Comparison of ENCODE assay signal across 17 cellular contexts in the genomic region with DNA sequence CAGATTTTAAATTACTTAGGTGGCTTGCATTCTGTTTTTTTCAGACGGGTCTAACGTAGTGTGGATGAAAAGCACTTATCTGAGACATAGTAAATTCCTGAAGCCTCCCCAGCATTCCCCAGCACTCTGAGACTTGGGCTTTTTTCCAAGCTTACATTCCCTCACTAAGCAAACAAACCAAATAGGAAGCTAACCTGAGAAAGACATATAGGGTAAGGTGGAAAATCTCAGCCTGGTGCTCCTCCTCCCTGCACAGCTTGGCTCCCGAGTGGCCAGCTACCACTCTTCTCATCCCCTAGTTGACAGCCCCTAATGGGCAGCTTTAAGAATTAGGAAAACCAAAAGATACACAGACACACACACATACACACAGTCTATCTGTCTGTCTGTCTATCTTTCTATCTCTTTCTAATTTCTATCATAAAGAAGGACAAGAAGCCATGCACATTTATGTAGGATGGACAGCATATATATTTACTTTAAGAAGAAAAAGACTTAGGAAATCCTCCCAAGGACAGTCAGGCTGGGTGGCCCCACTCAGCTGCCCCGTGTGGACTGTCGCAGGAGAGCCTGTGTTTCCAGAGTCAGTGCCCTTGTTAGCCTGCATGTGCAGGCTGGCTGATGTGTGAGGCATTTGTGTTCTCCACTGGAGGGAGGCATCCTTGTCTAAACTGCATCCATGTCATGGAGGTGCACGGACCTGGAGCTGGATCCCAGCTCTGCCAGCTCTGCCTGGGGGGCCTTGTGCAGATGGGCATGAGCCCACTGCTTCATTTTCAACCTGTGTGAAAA. TPM values are rescaled to one million over a fixed set of nuclear protein-coding genes. Genes with fewer than 3 reads are reported as not detected.
DNase-seq lines count a peak whose midpoint lies in the region; ATAC-seq, FAIRE-seq and TF ChIP-seq lines count a peak whose summit lies in the region.
"Had no signal": no experiment of that assay in that cellular context is flagged by ENCODE, and none has a peak within 500 bp of the region (broad histone marks: within the 10 kb centered on the region; RNA-seq: fewer than 3 reads in every experiment).

No MANE protein-coding gene starts in this region.

- no peaks in the 10 kb centered on the region for H3K9me2 ChIP-seq in HCT116 (ENCODE audit: insufficient read depth)

- no peak overlapping the region for H2AFZ ChIP-seq in HCT116 (ENCODE audit: low read depth, low read length, poor library complexity, severe bottlenecking)
- no peak overlapping the region for H2AFZ ChIP-seq in GM12878 (ENCODE audit: control insufficient read depth, low read depth, low read length)
- no peak overlapping the region for H2AFZ ChIP-seq in mammary epithelial cell (ENCODE audit: low read depth, low read length)

- H3K4me1 ChIP-seq in HCT116 (ENCODE audit: control insufficient read depth in 1 of 2, insufficient read depth in 2 of 2, low read length in 2 of 2) (no peaks in the 10 kb centered on the region), GM12878 (ENCODE audit: control insufficient read depth, insufficient read depth, low read length) (no peaks in the 10 kb centered on the region), lung (ENCODE audit: control insufficient read depth in 2 of 2, insufficient read depth in 2 of 2, low read length in 2 of 2) (peaks cover 0 to 12% of the 10 kb centered on the region in 2 donors), mammary epithelial cell (ENCODE audit: insufficient read depth, low read length) (no peaks in the 10 kb centered on the region)

- intact Hi-C loops in HCT116 (cut with micrococcal nuclease), result no loop called here
- intact Hi-C loops in GM12878 (cut with micrococcal nuclease; ENCODE audit: unreplicated experiment), result no loop called here
- intact Hi-C loops in mammary epithelial cell (cut with micrococcal nuclease), result no loop called here

- POLR2A ChIA-PET in AG04450 (lab: Yijun Ruan, JAX) (interaction anchor here (0.6 to 1.1 kb wide), 3 partner anchors 12 to 64 kb away, joined by 3 to 4 read pairs (median 3); no protein-coding TSS in a partner anchor), HCT116 (lab: Charles Lee) (no interaction called here), GM12878 (lab: Charles Lee) (interaction anchor here (0.7 kb wide), 1 partner anchor 785 kb away, joined by 3 read pairs; no protein-coding TSS in a partner anchor)

- ATAC-seq in HCT116, result 0 out of 2 replicates have a peak, but pooled peaks have one; percentile 46
- ATAC-seq in GM12878, result no peak
- ATAC-seq in lung (ENCODE audit: insufficient read depth, low FRiP score), result peak; percentile 29

- TF ChIP-seq RAD21 in HCT116 (IDR thresholded peaks at IDR 0.05; ENCODE audit: low read depth) (no peak), GM12878 (IDR thresholded peaks at IDR 0.05; ENCODE audit: insufficient read depth, low read depth, low read length) (no peak)

- SMC1A ChIA-PET in GM12878 (lab: Charles Lee; ENCODE audit: uncharacterized antibody, unreplicated experiment), result no interaction called here

- DNase-seq in AG04450 (ENCODE audit: low read depth, low spot score) (peak; percentile 41), HCT116 (ENCODE audit: low read depth, low spot score) (no peak), GM12878 (ENCODE audit: low read depth, low spot score) (no peak), lung (ENCODE audit: low spot score) (no peak), H4 (ENCODE audit: low spot score) (no peak), GM13977 (ENCODE audit: low spot score) (no peak), mammary epithelial cell (no peak), D341Med (ENCODE audit: low spot score) (no peak)
- DNase-seq: activated CD4-positive, alpha-beta T cell treated with anti-CD3 and anti-CD28 coated beads, Interleukin-2, amount 10 ng/mL, durations not matched to agents 24 days and 14 days; GDM1; naive B cell; NCI-H1930; NCI-H774; stimulated activated CD4-positive, alpha-beta T cell treated with anti-CD3 and anti-CD28 coated beads, Interleukin-2, amount 100 ng/mL, for 24 hours; trophoblast cell had no signal

- no peaks in the 10 kb centered on the region for H3K9me3 ChIP-seq in AG04450 (ENCODE audit: control insufficient read depth, insufficient read depth, low read length)
- no peaks in the 10 kb centered on the region for H3K9me3 ChIP-seq in HCT116 (ENCODE audit: control insufficient read depth in 1 of 2, insufficient read depth in 1 of 2, low read depth in 1 of 2, low read length in 2 of 2)
- no peaks in the 10 kb centered on the region for H3K9me3 ChIP-seq in GM12878 (replicated peaks; ENCODE audit: control insufficient read depth, insufficient read depth, low read length)
- no peaks in the 10 kb centered on the region for H3K9me3 ChIP-seq in lung (ENCODE audit: control insufficient read depth in 2 of 2, insufficient read depth in 1 of 2, low read length in 1 of 2)
- no peaks in the 10 kb centered on the region for H3K9me3 ChIP-seq in mammary epithelial cell (replicated peaks; ENCODE audit: insufficient read depth, low read length)

- peaks cover 13 to 18% of the 10 kb centered on the region in 2 experiments; a peak in 3 of 4 replicates for H3K36me3 ChIP-seq in HCT116 (ENCODE audit: control insufficient read depth in 1 of 2, insufficient read depth in 2 of 2, low read length in 2 of 2)
- H3K36me3 ChIP-seq in GM12878 (ENCODE audit: control insufficient read depth in 2 of 2, insufficient read depth in 2 of 2, low read length in 1 of 2), result peaks cover 3 to 13% of the 10 kb centered on the region in 2 experiments; a peak in 3 of 4 replicates
- peaks cover 0 to 46% of the 10 kb centered on the region in 2 donors for H3K36me3 ChIP-seq in lung (ENCODE audit: control insufficient read depth in 2 of 2, insufficient read depth in 2 of 2, low read length in 2 of 2)
- H3K36me3 ChIP-seq in mammary epithelial cell (ENCODE audit: insufficient read depth, low read length), result no peaks in the 10 kb centered on the region

- no peak for TF ChIP-seq POLR2A in HCT116 (IDR thresholded peaks at IDR 0.05; ENCODE audit: borderline replicate concordance, extremely low read depth, insufficient read depth, insufficient read length)
- no peak for TF ChIP-seq POLR2A in GM12878 (IDR thresholded peaks at IDR 0.05; ENCODE audit: low read depth, low read length)

- H3K27ac ChIP-seq in AG04450 (ENCODE audit: low read depth, low read length) (no peak overlapping the region), HCT116 (ENCODE audit: low read depth, low read length) (no peak overlapping the region), GM12878 (ENCODE audit: control insufficient read depth, insufficient read depth) (no peak overlapping the region), lung (ENCODE audit: low read depth in 1 of 2, low read length in 1 of 2) (no peak overlapping the region), mammary epithelial cell (ENCODE audit: insufficient read depth, low read depth, low read length) (no peak overlapping the region)

- CTCF ChIA-PET in AG04450 (lab: Charles Lee), result interaction anchor here (0.5 to 1.6 kb wide), 5 partner anchors 10 to 288 kb away, joined by 3 read pairs; a partner anchor contains a TSS
- CTCF ChIA-PET in HCT116 (lab: Charles Lee), result no interaction called here
- CTCF ChIA-PET in GM12878 (lab: Yijun Ruan, JAX), result interaction anchor here (1.0 kb wide), 1 partner anchor 9 kb away, joined by 3 read pairs; no protein-coding TSS in a partner anchor
- CTCF ChIA-PET in mammary epithelial cell (lab: Charles Lee; ENCODE audit: low non-redundant PET), result no interaction called here

- FAIRE-seq in GM12878 (lab: Jason Lieb, UNC), result peak; percentile 27
- FAIRE-seq: endometrium, H1 had no signal

- no peak for TF ChIP-seq CTCF in AG04450 (IDR thresholded peaks at IDR 0.05; ENCODE audit: low read depth, low read length)
- no peak for TF ChIP-seq CTCF in HCT116 (IDR thresholded peaks at IDR 0.05 in 2 of 3, conservative IDR thresholded peaks at IDR 0.05 in 1 of 3; ENCODE audit: borderline replicate concordance in 1 of 3, insufficient read depth in 1 of 3, low read depth in 2 of 3, low read length in 2 of 3)
- no peak for TF ChIP-seq CTCF in GM12878 (IDR thresholded peaks at IDR 0.05 in 2 of 3, conservative IDR thresholded peaks at IDR 0.05 in 1 of 3; ENCODE audit: control insufficient read depth in 2 of 3, extremely low read depth in 1 of 3, insufficient read depth in 1 of 3, low read depth in 3 of 3, low read length in 3 of 3)
- no peak for TF ChIP-seq CTCF in lung (IDR thresholded peaks at IDR 0.05; ENCODE audit: control extremely low read depth, extremely low read depth)
- TF ChIP-seq CTCF in GM13977 (IDR thresholded peaks at IDR 0.05; ENCODE audit: extremely low read depth, insufficient read depth, missing control alignments), result no peak
- no peak for TF ChIP-seq CTCF in mammary epithelial cell (conservative IDR thresholded peaks at IDR 0.05 in 1 of 2, IDR thresholded peaks at IDR 0.05 in 1 of 2; ENCODE audit: extremely low read depth in 1 of 2, insufficient read depth in 1 of 2, low read depth in 1 of 2, low read length in 2 of 2)

- BruUV-seq in HCT116 (replicated peaks; lab: Mats Ljungman, UMichigan) (no TSS peak), GM12878 (replicated peaks; lab: Mats Ljungman, UMichigan) (no TSS peak), mammary epithelial cell (replicated peaks; lab: Mats Ljungman, UMichigan) (no TSS peak)

- H3K79me2 ChIP-seq in HCT116 (ENCODE audit: insufficient read depth, low read length) (peaks cover 47% of the 10 kb centered on the region), GM12878 (ENCODE audit: control insufficient read depth, insufficient read depth, low read length) (peaks cover 5% of the 10 kb centered on the region), mammary epithelial cell (ENCODE audit: insufficient read depth, low read length) (no peaks in the 10 kb centered on the region)

- no peak for TF ChIP-seq EP300 in GM12878 (IDR thresholded peaks at IDR 0.05; ENCODE audit: borderline replicate concordance in 1 of 2, control insufficient read depth in 1 of 2, low read depth in 2 of 2, low read length in 2 of 2)

- RAD21 ChIA-PET in HCT116 (lab: Charles Lee; ENCODE audit: low non-redundant PET in 1 of 2, low total read pairs in 2 of 2, uncharacterized antibody in 2 of 2, unreplicated experiment in 2 of 2), result no interaction called here
- RAD21 ChIA-PET in GM12878 (lab: Charles Lee; ENCODE audit: unreplicated experiment), result no interaction called here

- dilution Hi-C loops in mammary epithelial cell (cut with HindIII; ENCODE audit: low sequenced_read_pairs), result no loop called here

- in situ Hi-C loops in GM12878 (cut with MboI), result no loop called here
- in situ Hi-C loops in GM13977 (cut with MboI; ENCODE audit: low pct_unique_long_range_greater_than_20kb, low sequenced_read_pairs, unreplicated experiment), result no loop called here
- in situ Hi-C loops in mammary epithelial cell (cut with MboI; ENCODE audit: low sequenced_read_pairs in 2 of 2), result no loop called here

- WGBS in GM12878 (ENCODE audit: insufficient coverage, insufficient replicate concordance, low lambda C conversion rate, missing lambda C conversion rate), result 80% methylated on average over 6 of the region's 6 CpGs
- WGBS in lung, 2 donors, result 66% methylated on average over 6 of the region's 6 CpGs
- 62% methylated on average over 6 of the region's 6 CpGs for WGBS in mammary epithelial cell (ENCODE audit: low coverage, missing lambda C conversion rate)

- no peak overlapping the region for H3K9ac ChIP-seq in HCT116 (ENCODE audit: low read length)
- H3K9ac ChIP-seq in GM12878 (ENCODE audit: control insufficient read depth, insufficient read depth, low read length), result no peak overlapping the region
- no peak overlapping the region for H3K9ac ChIP-seq in mammary epithelial cell (ENCODE audit: insufficient read depth, low read length)

- H3K4me2 ChIP-seq in HCT116 (ENCODE audit: low read length), result no peak overlapping the region
- no peak overlapping the region for H3K4me2 ChIP-seq in GM12878 (ENCODE audit: control insufficient read depth, insufficient read depth)
- no peak overlapping the region for H3K4me2 ChIP-seq in mammary epithelial cell (ENCODE audit: insufficient read depth, low read depth, low read length)

- H3K27me3 ChIP-seq in AG04450 (ENCODE audit: control insufficient read depth, insufficient read depth, low read length) (no peaks in the 10 kb centered on the region), HCT116 (ENCODE audit: insufficient read depth, low read length) (no peaks in the 10 kb centered on the region), GM12878 (replicated peaks in 1 of 2; ENCODE audit: control insufficient read depth in 2 of 2, insufficient read depth in 2 of 2, low read length in 1 of 2) (no peaks in the 10 kb centered on the region), lung (ENCODE audit: control insufficient read depth, insufficient read depth) (no peaks in the 10 kb centered on the region), mammary epithelial cell (ENCODE audit: insufficient read depth, low read length) (no peaks in the 10 kb centered on the region)

- H3K4me3 ChIP-seq in AG04450 (ENCODE audit: low read depth, low read length) (no peak overlapping the region), HCT116 (replicated peaks in 1 of 2; ENCODE audit: low read depth in 1 of 2, low read length in 2 of 2) (no peak overlapping the region), GM12878 (no peak overlapping the region), lung (no peak overlapping the region), mammary epithelial cell (replicated peaks in 1 of 3; ENCODE audit: insufficient read depth in 1 of 3, low read depth in 2 of 3, low read length in 3 of 3) (no peak overlapping the region)

- H4K20me1 ChIP-seq in HCT116 (ENCODE audit: insufficient read depth), result no peaks in the 10 kb centered on the region
- H4K20me1 ChIP-seq in GM12878 (ENCODE audit: control insufficient read depth, insufficient read depth), result 0 out of 2 replicates have a peak, but pooled peaks cover 3% of the 10 kb centered on the region
- H4K20me1 ChIP-seq in mammary epithelial cell (ENCODE audit: insufficient read depth, low read length), result no peaks in the 10 kb centered on the region

RNA-seq across cellular contexts. Expression of a gene that starts 8.2 kb away (rescaled TPM):
- 5.1 and 7.1 TPM in 2 replicates for polyA plus RNA-seq in AG04450 (2011; rRNA removed)
- polyA minus RNA-seq in AG04450 (2011; rRNA and poly(A)+ RNA removed), result 12.1 and 26.8 TPM in 2 replicates
- 31.1 TPM for total RNA-seq in HCT116 (2021; ENCODE audit: unreplicated experiment)
- 14.5 and 19.4 TPM in 2 replicates for polyA plus RNA-seq in HCT116 (2012)
- 20.3 and 22.8 TPM in 2 replicates for total RNA-seq in GM12878 (2013; cell fraction: nucleolus; rRNA removed)
- 4.0 and 4.7 TPM in 2 replicates for total RNA-seq in GM12878 (2014; rRNA removed)
- total RNA-seq in GM12878 (2014; rRNA removed; fragmentation: Illumina TruSeq; extraction: Trizol), result 2.8 and 3.2 TPM in 2 replicates
- 14.3 and 14.9 TPM in 2 replicates for total RNA-seq in GM12878 (2021)
- polyA plus RNA-seq in GM12878 (2011; ENCODE audit: low read depth), result 3.6 TPM
- 3.2 and 9.6 TPM in 2 replicates for polyA plus RNA-seq in GM12878 (2011; rRNA removed)
- polyA plus RNA-seq in GM12878 (2011; cell fraction: cytosol; rRNA removed), result 12.6 and 16.8 TPM in 2 replicates
- 28.6 and 33.7 TPM in 2 replicates for polyA plus RNA-seq in GM12878 (2011; cell fraction: nucleus; rRNA removed)
- 7.6 and 8.5 TPM in 2 replicates for polyA plus RNA-seq in GM12878 (2012)
- polyA plus RNA-seq in GM12878 (2014; fragmentation: Illumina TruSeq; extraction: Trizol), result 1.8 and 7.9 TPM in 2 replicates
- 1 to 10 TPM in 1 of 2 experiments, under 1 TPM in 1; 0.72 to 1.9 TPM for polyA plus RNA-seq in GM12878 (2014; fragmentation: Nextera tagmentation; extraction: Ambion mirVana)
- 7.6 and 9.5 TPM in 2 replicates for polyA plus RNA-seq in GM12878 (2014; rRNA removed)
- 1 to 10 TPM; 2.6 to 3.0 TPM for polyA plus RNA-seq in GM12878 (2016; fragmentation: Nextera tagmentation; extraction: Ambion mirVana)
- 15.1 and 29.7 TPM in 2 replicates for polyA minus RNA-seq in GM12878 (2011; rRNA and poly(A)+ RNA removed)
- polyA minus RNA-seq in GM12878 (2011; cell fraction: cytosol; rRNA and poly(A)+ RNA removed), result 14.7 and 16.7 TPM in 2 replicates
- 10.8 and 21.8 TPM in 2 replicates for polyA minus RNA-seq in GM12878 (2011; cell fraction: nucleus; rRNA and poly(A)+ RNA removed)
- 10 to 100 TPM; 21.7 to 31.4 TPM for total RNA-seq in lung
- 1 to 10 TPM; 7.2 to 7.6 TPM for polyA plus RNA-seq in lung
- 3.4 and 3.5 TPM in 2 replicates for total RNA-seq in H4 (2014; rRNA removed; shearing (Covaris generic))
- 1 to 10 TPM; 5.7 to 5.8 TPM for total RNA-seq in mammary epithelial cell
- 5.0 TPM for polyA plus RNA-seq in mammary epithelial cell
- polyA minus RNA-seq in mammary epithelial cell, result 5.9 TPM

RNA-seq across cellular contexts. Expression of a gene that starts 19.5 kb away (rescaled TPM):
- polyA plus RNA-seq in AG04450 (2011; rRNA removed), result 0.46 and 0.81 TPM in 2 replicates
- 0.74 and 2.0 TPM in 2 replicates for polyA minus RNA-seq in AG04450 (2011; rRNA and poly(A)+ RNA removed)
- 1.4 TPM for total RNA-seq in HCT116 (2021; ENCODE audit: unreplicated experiment)
- 1.2 and 1.5 TPM in 2 replicates for polyA plus RNA-seq in HCT116 (2012)
- total RNA-seq in GM12878 (2013; cell fraction: nucleolus; rRNA removed), result 12.3 and 15.0 TPM in 2 replicates
- 2.7 and 3.3 TPM in 2 replicates for total RNA-seq in GM12878 (2014; rRNA removed)
- total RNA-seq in GM12878 (2014; rRNA removed; fragmentation: Illumina TruSeq; extraction: Trizol), result 2.6 and 2.8 TPM in 2 replicates
- total RNA-seq in GM12878 (2021), result 3.5 and 3.9 TPM in 2 replicates
- polyA plus RNA-seq in GM12878 (2011; ENCODE audit: low read depth), result 1.00 TPM
- 1.7 and 2.3 TPM in 2 replicates for polyA plus RNA-seq in GM12878 (2011; rRNA removed)
- polyA plus RNA-seq in GM12878 (2011; cell fraction: cytosol; rRNA removed), result 1.1 and 2.2 TPM in 2 replicates
- 17.6 and 25.2 TPM in 2 replicates for polyA plus RNA-seq in GM12878 (2011; cell fraction: nucleus; rRNA removed)
- 2.0 and 2.6 TPM in 2 replicates for polyA plus RNA-seq in GM12878 (2012)
- polyA plus RNA-seq in GM12878 (2014; fragmentation: Illumina TruSeq; extraction: Trizol), result 1.5 and 2.0 TPM in 2 replicates
- polyA plus RNA-seq in GM12878 (2014; fragmentation: Nextera tagmentation; extraction: Ambion mirVana), result under 1 TPM; 0.34 to 0.77 TPM
- polyA plus RNA-seq in GM12878 (2014; rRNA removed), result 5.3 and 6.2 TPM in 2 replicates
- polyA plus RNA-seq in GM12878 (2016; fragmentation: Nextera tagmentation; extraction: Ambion mirVana), result 1 to 10 TPM; 2.6 to 2.8 TPM
- 1.6 and 1.9 TPM in 2 replicates for polyA minus RNA-seq in GM12878 (2011; rRNA and poly(A)+ RNA removed)
- 0.94 TPM in 1 of 2 replicates, not detected in the other for polyA minus RNA-seq in GM12878 (2011; cell fraction: cytosol; rRNA and poly(A)+ RNA removed)
- 3.1 and 4.7 TPM in 2 replicates for polyA minus RNA-seq in GM12878 (2011; cell fraction: nucleus; rRNA and poly(A)+ RNA removed)
- 1 to 10 TPM; 6.4 to 6.9 TPM for total RNA-seq in lung
- polyA plus RNA-seq in lung, result 1 to 10 TPM; 1.5 to 2.4 TPM
- total RNA-seq in H4 (2014; rRNA removed; shearing (Covaris generic)), result 0.55 and 0.58 TPM in 2 replicates
- total RNA-seq in mammary epithelial cell, result 1 to 10 TPM in 1 of 2 donors, under 1 TPM in 1; 0.82 to 1.7 TPM
- 0.49 TPM for polyA plus RNA-seq in mammary epithelial cell
- 0.36 TPM for polyA minus RNA-seq in mammary epithelial cell

RNA-seq across cellular contexts. Expression of a gene that starts 33.5 kb away (rescaled TPM):
- polyA plus RNA-seq in AG04450 (2011; rRNA removed) (3.8 and 6.7 TPM in 2 replicates), GM12878 (2011; rRNA removed) (9.1 and 18.6 TPM in 2 replicates), GM12878 (2014; fragmentation: Illumina TruSeq; extraction: Trizol) (1.8 and 7.4 TPM in 2 replicates), GM12878 (2014; fragmentation: Nextera tagmentation; extraction: Ambion mirVana) (10 to 100 TPM; 18.0 to 22.5 TPM), GM12878 (2014; rRNA removed) (31.8 and 37.9 TPM in 2 replicates), GM12878 (2016; fragmentation: Nextera tagmentation; extraction: Ambion mirVana) (10 to 100 TPM; 30.3 to 36.2 TPM), lung (10 to 100 TPM; 15.5 to 15.7 TPM), mammary epithelial cell (13.8 TPM)
- 2.2 and 3.6 TPM in 2 replicates for polyA minus RNA-seq in AG04450 (2011; rRNA and poly(A)+ RNA removed)
- total RNA-seq in HCT116 (2021; ENCODE audit: unreplicated experiment) (24.2 TPM), GM12878 (2014; rRNA removed) (30.0 and 32.1 TPM in 2 replicates), GM12878 (2014; rRNA removed; fragmentation: Illumina TruSeq; extraction: Trizol) (11.2 and 11.5 TPM in 2 replicates), GM12878 (2021) (23.0 and 24.9 TPM in 2 replicates), lung (10 to 100 TPM in 1 of 2 donors, 1 to 10 TPM in 1; 7.4 to 16.9 TPM), mammary epithelial cell (10 to 100 TPM in 1 of 2 donors, 1 to 10 TPM in 1; 7.8 to 12.3 TPM)
- 29.8 and 31.9 TPM in 2 replicates for polyA plus RNA-seq in HCT116 (2012)
- total RNA-seq in GM12878 (2013; cell fraction: nucleolus; rRNA removed), result 24.3 and 25.0 TPM in 2 replicates
- 8.5 TPM for polyA plus RNA-seq in GM12878 (2011; ENCODE audit: low read depth)
- 18.4 and 28.0 TPM in 2 replicates for polyA plus RNA-seq in GM12878 (2011; cell fraction: cytosol; rRNA removed)
- 25.2 and 29.1 TPM in 2 replicates for polyA plus RNA-seq in GM12878 (2011; cell fraction: nucleus; rRNA removed)
- 16.2 and 19.1 TPM in 2 replicates for polyA plus RNA-seq in GM12878 (2012)
- 7.2 and 13.4 TPM in 2 replicates for polyA minus RNA-seq in GM12878 (2011; rRNA and poly(A)+ RNA removed)
- polyA minus RNA-seq in GM12878 (2011; cell fraction: cytosol; rRNA and poly(A)+ RNA removed), result 4.2 and 4.8 TPM in 2 replicates
- polyA minus RNA-seq in GM12878 (2011; cell fraction: nucleus; rRNA and poly(A)+ RNA removed), result 4.8 and 9.9 TPM in 2 replicates
- 11.0 and 17.7 TPM in 2 replicates for total RNA-seq in H4 (2014; rRNA removed; shearing (Covaris generic))
- 2.8 TPM for polyA minus RNA-seq in mammary epithelial cell

RNA-seq across cellular contexts. Expression of a gene that starts 45.6 kb away (rescaled TPM):
- polyA plus RNA-seq in AG04450 (2011; rRNA removed) (16.8 and 21.4 TPM in 2 replicates), GM12878 (2011; rRNA removed) (10.6 and 20.8 TPM in 2 replicates), GM12878 (2014; fragmentation: Illumina TruSeq; extraction: Trizol) (3.8 and 6.5 TPM in 2 replicates), GM12878 (2014; fragmentation: Nextera tagmentation; extraction: Ambion mirVana) (under 1 TPM; 0.06 to 0.18 TPM), GM12878 (2014; rRNA removed) (17.5 and 18.0 TPM in 2 replicates), GM12878 (2016; fragmentation: Nextera tagmentation; extraction: Ambion mirVana) (1 to 10 TPM; 5.3 to 6.4 TPM), lung (10 to 100 TPM; 18.8 to 23.0 TPM), mammary epithelial cell (6.9 TPM)
- 36.1 and 51.0 TPM in 2 replicates for polyA minus RNA-seq in AG04450 (2011; rRNA and poly(A)+ RNA removed)
- total RNA-seq in HCT116 (2021; ENCODE audit: unreplicated experiment) (25.4 TPM), GM12878 (2014; rRNA removed) (15.8 and 16.5 TPM in 2 replicates), GM12878 (2014; rRNA removed; fragmentation: Illumina TruSeq; extraction: Trizol) (6.3 and 7.2 TPM in 2 replicates), GM12878 (2021) (21.6 and 26.1 TPM in 2 replicates), lung (10 to 100 TPM; 34.7 to 42.0 TPM), mammary epithelial cell (10 to 100 TPM; 13.2 to 14.0 TPM)
- 24.7 and 27.8 TPM in 2 replicates for polyA plus RNA-seq in HCT116 (2012)
- total RNA-seq in GM12878 (2013; cell fraction: nucleolus; rRNA removed), result 47.1 and 54.6 TPM in 2 replicates
- 4.8 TPM for polyA plus RNA-seq in GM12878 (2011; ENCODE audit: low read depth)
- 19.6 and 26.6 TPM in 2 replicates for polyA plus RNA-seq in GM12878 (2011; cell fraction: cytosol; rRNA removed)
- 81.6 and 88.9 TPM in 2 replicates for polyA plus RNA-seq in GM12878 (2011; cell fraction: nucleus; rRNA removed)
- 10.6 and 12.7 TPM in 2 replicates for polyA plus RNA-seq in GM12878 (2012)
- polyA minus RNA-seq in GM12878 (2011; rRNA and poly(A)+ RNA removed), result 26.9 and 31.0 TPM in 2 replicates
- polyA minus RNA-seq in GM12878 (2011; cell fraction: cytosol; rRNA and poly(A)+ RNA removed), result 13.6 and 15.0 TPM in 2 replicates
- polyA minus RNA-seq in GM12878 (2011; cell fraction: nucleus; rRNA and poly(A)+ RNA removed), result 14.1 and 24.3 TPM in 2 replicates
- 15.9 and 18.0 TPM in 2 replicates for total RNA-seq in H4 (2014; rRNA removed; shearing (Covaris generic))
- polyA minus RNA-seq in mammary epithelial cell, result 7.3 TPM

Comparison
In these comparisons a context has a peak if more than half of its experiments do, and no peak if none do; other contexts are left out.
1. CTCF ChIA-PET loops: an anchor here in AG04450 (0.5 to 1.6 kb wide) and GM12878 (1.0 kb wide); none called in HCT116 and mammary epithelial cell.